1 cellular context compared by ENCODE assay signal in genomic region chr22:24727218-24727851, GRCh38.
A peak's percentile ranks its signal among the peaks of the same experiment; 100 is the strongest.
TF ChIP-seq lines count a peak whose summit lies in the region.

No MANE protein-coding gene starts in this region.

TF ChIP-seq in IMR-90, 13 proteins besides CTCF, POLR2A, EP300 and RAD21:
- TF ChIP-seq RCOR1 (IDR thresholded peaks at IDR 0.05; ENCODE audit: insufficient replicate concordance, low read length) = peak; percentile 27
- TF ChIP-seq SMC3 (IDR thresholded peaks at IDR 0.05; ENCODE audit: low read depth, low read length) = no peak
- TF ChIP-seq FOS (IDR thresholded peaks at IDR 0.05; ENCODE audit: low read depth, low read length) = peak; percentile 92
- no peak for TF ChIP-seq NFE2L2 (IDR thresholded peaks at IDR 0.05; ENCODE audit: low read depth, low read length)
- peak; percentile 55 for TF ChIP-seq BHLHE40 (IDR thresholded peaks at IDR 0.05; ENCODE audit: low read depth, low read length)
- TF ChIP-seq MAFK (IDR thresholded peaks at IDR 0.05; ENCODE audit: low read depth, low read length) = no peak
